ENCODE assay signal across 9 cellular contexts in genomic region chr9:136625101-136626065, GRCh38. TPM values are rescaled to one million over a fixed set of nuclear protein-coding genes. Genes with fewer than 3 reads are reported as not detected.
DNase-seq lines count a peak whose midpoint lies in the region; ATAC-seq, FAIRE-seq and TF ChIP-seq lines count a peak whose summit lies in the region.
"Had no signal": no experiment of that assay in that cellular context is flagged by ENCODE, and none has a peak within 500 bp of the region (broad histone marks: within the 10 kb centered on the region; RNA-seq: fewer than 3 reads in every experiment).

No MANE protein-coding gene starts in this region.

- H3K36me3 ChIP-seq in kidney (ENCODE audit: control insufficient read depth in 1 of 2, insufficient read depth in 2 of 2, low read length in 2 of 2) (no peaks in the 10 kb centered on the region), tibial nerve (no peaks in the 10 kb centered on the region)

- WGBS in tibial nerve, 2 donors: 16 to 29% methylated on average over 13 to 18 of the region's 19 CpGs

- TF ChIP-seq POLR2A in tibial nerve (IDR thresholded peaks at IDR 0.05): no peak

- no peak overlapping the region for H3K4me3 ChIP-seq in AG10803 (ENCODE audit: low read length)
- no peak overlapping the region for H3K4me3 ChIP-seq in HL-60 (replicated peaks; ENCODE audit: insufficient read depth, low read length)
- no peak overlapping the region for H3K4me3 ChIP-seq in astrocyte of the cerebellum (ENCODE audit: low read depth, low read length)
- H3K4me3 ChIP-seq in kidney (ENCODE audit: low read length in 2 of 2): no peak overlapping the region
- H3K4me3 ChIP-seq in tibial nerve: no peak overlapping the region

- H3K27me3 ChIP-seq in HL-60 (ENCODE audit: insufficient read depth, poor library complexity, severe bottlenecking) (no peaks in the 10 kb centered on the region), tibial nerve (no peaks in the 10 kb centered on the region)

- FAIRE-seq in kidney (lab: Jason Lieb, UNC): no peak
- FAIRE-seq: endometrium had no signal

- H3K9me3 ChIP-seq in kidney (ENCODE audit: control insufficient read depth in 1 of 2, low read length in 2 of 2) (no peaks in the 10 kb centered on the region), tibial nerve (no peaks in the 10 kb centered on the region)

- H3K4me1 ChIP-seq in kidney (ENCODE audit: control insufficient read depth in 1 of 2, insufficient read depth in 1 of 2, low read depth in 1 of 2, low read length in 2 of 2) (peaks cover 18 to 30% of the 10 kb centered on the region in 2 donors), tibial nerve (peaks cover 0 to 55% (median 44%) of the 10 kb centered on the region in 4 donors)

- in situ Hi-C loops in astrocyte of the cerebellum (cut with HindIII; ENCODE audit: low sequenced_read_pairs): no loop called here

- TF ChIP-seq EP300 in tibial nerve (IDR thresholded peaks at IDR 0.05): peak; percentile 58 to 87

- peak; percentile 53 for TF ChIP-seq CTCF in AG10803 (conservative IDR thresholded peaks at IDR 0.05; ENCODE audit: low read length)
- no peak for TF ChIP-seq CTCF in HL-60 (IDR thresholded peaks at IDR 0.05; ENCODE audit: insufficient read depth, low read length)
- TF ChIP-seq CTCF in astrocyte of the cerebellum (IDR thresholded peaks at IDR 0.05; ENCODE audit: low read depth, low read length, missing control alignments): peak; percentile 50
- peak; percentile 67 for TF ChIP-seq CTCF in kidney (IDR thresholded peaks at IDR 0.05; ENCODE audit: borderline replicate concordance, extremely low read depth, insufficient read depth)
- peak; percentile 31 to 80 (median 55) for TF ChIP-seq CTCF in tibial nerve (IDR thresholded peaks at IDR 0.05)

- intact Hi-C loops in kidney (cut with DNase I): loop anchor here (5.0 to 10.0 kb wide), 2 partner anchors 81 to 138 kb away; partner anchors contain the start of gene NOTCH1

- H3K27ac ChIP-seq in HL-60 (replicated peaks) (no peak overlapping the region), kidney (ENCODE audit: low read depth in 2 of 2, low read length in 2 of 2) (peak overlapping the region; percentile 4 to 34), tibial nerve (peak overlapping the region in 3 of 4 donors; percentile 37 to 67 (median 46))

- peak; percentile 40 for DNase-seq in AG10803 (ENCODE audit: low read depth)
- peak; percentile 33 to 77 for DNase-seq in HL-60 (ENCODE audit: low read depth in 1 of 2, low spot score in 1 of 2)
- DNase-seq in astrocyte of the cerebellum (ENCODE audit: low read depth): no peak
- DNase-seq in kidney: peak; percentile 97
- DNase-seq in tibial nerve (ENCODE audit: low spot score in 2 of 2): peak; percentile 70 to 73
- DNase-seq in dedifferentiated amniotic fluid mesenchymal stem cell (ENCODE audit: extremely low spot score): no peak

- H3K9ac ChIP-seq in kidney (ENCODE audit: low read length in 2 of 2): peak overlapping the region in 1 of 2 donors; percentile 4

- ATAC-seq in HG02870 (IDR thresholded peaks at IDR 0.05; ENCODE audit: unreplicated experiment): no peak
- no peak for ATAC-seq in GM19035 (IDR thresholded peaks at IDR 0.05; ENCODE audit: unreplicated experiment)

RNA-seq across cellular contexts. Expression of gene EGFL7, which starts 37.3 kb away (rescaled TPM):
- total RNA-seq in kidney (140 TPM), tibial nerve (100 to 1,000 TPM in 3 of 4 donors, 10 to 100 TPM in 1; 95.2 to 229 (median 179) TPM)
- polyA plus RNA-seq in kidney (ENCODE audit: insufficient read depth, low read depth, low replicate concordance): 137 TPM

Comparison
In these comparisons a context has a peak if more than half of its experiments do, and no peak if none do; other contexts are left out.
1. DNase-seq: peak in AG10803 (single experiment), HL-60 (2 of 2), kidney (single experiment) and tibial nerve (2 of 2); none in astrocyte of the cerebellum (single experiment) and dedifferentiated amniotic fluid mesenchymal stem cell (single experiment).